18 cellular contexts compared by ENCODE assay signal in the genomic region with DNA sequence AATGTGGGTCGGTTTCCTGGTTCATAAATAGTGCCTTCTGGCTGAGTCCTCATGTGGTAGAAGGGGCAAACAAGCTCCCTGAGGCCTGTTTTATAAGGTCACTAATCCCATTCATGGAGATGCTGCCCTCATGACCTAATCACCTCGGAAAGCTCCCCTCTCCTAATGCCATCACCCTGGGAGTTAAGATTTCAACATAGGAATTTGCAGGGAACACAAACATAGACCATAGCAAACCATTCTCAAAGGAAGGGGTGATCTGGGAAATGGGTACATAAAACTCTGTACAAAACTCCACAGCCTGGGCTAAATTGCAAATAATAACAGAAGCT. TPM values are rescaled to one million over a fixed set of nuclear protein-coding genes. Genes with fewer than 3 reads are reported as not detected.
"Had no signal": no experiment of that assay in that cellular context is flagged by ENCODE, and none has a peak within 500 bp of the region (broad histone marks: within the 10 kb centered on the region; RNA-seq: fewer than 3 reads in every experiment).

No MANE protein-coding gene starts in this region.

- H3K36me3 ChIP-seq: gastrocnemius medialis, left lung, right lobe of liver, stomach, thyroid gland had no signal

- H3K9me3 ChIP-seq: gastrocnemius medialis, left lung, right lobe of liver, stomach, thyroid gland had no signal

- H2AFZ ChIP-seq: parathyroid adenoma had no signal

- H3K27ac ChIP-seq: gastrocnemius medialis, left lung, parathyroid adenoma, right lobe of liver, thyroid gland had no signal

- H3K27me3 ChIP-seq: dorsolateral prefrontal cortex, gastrocnemius medialis, left lung, right lobe of liver, stomach, thyroid gland had no signal

- H3K4me1 ChIP-seq: gastrocnemius medialis, right lobe of liver, thyroid gland had no signal

- DNase-seq: effector CD4-positive, alpha-beta T cell; gastrocnemius medialis; kidney; naive B cell; stimulated activated CD4-positive, alpha-beta T cell treated with anti-CD3 and anti-CD28 coated beads, Interleukin-12 subunit alpha, Interleukin-12 subunit beta, amount 100 ng/mL, for 4 hours; stimulated activated CD4-positive, alpha-beta T cell treated with anti-CD3 and anti-CD28 coated beads, Interleukin-1b, Interleukin-23, amount 100 ng/mL, for 48 hours; stimulated activated CD4-positive, alpha-beta T cell treated with anti-CD3 and anti-CD28 coated beads, Interleukin-4, amount 100 ng/mL, for 1 hour; stimulated activated naive CD4-positive, alpha-beta T cell treated with Interleukin-2 at 50 U/mL for 16 hours; stomach; thyroid gland had no signal

- H3K9ac ChIP-seq: parathyroid adenoma had no signal

- H3K79me2 ChIP-seq: parathyroid adenoma had no signal

- H3K4me3 ChIP-seq: dorsolateral prefrontal cortex, gastrocnemius medialis, left lung, right lobe of liver, smooth muscle cell, stomach, thyroid gland had no signal

RNA-seq across cellular contexts. Expression of gene ADTRP, which starts 1.5 kb away (rescaled TPM):
- total RNA-seq: cerebellum, neural crest cell, progenitor cell of endocrine pancreas had no signal
